ENCODE assay signal across 27 cellular contexts in genomic region chr12:54395545-54395944, GRCh38. TPM values are rescaled to one million over a fixed set of nuclear protein-coding genes. Genes with fewer than 3 reads are reported as not detected.
DNase-seq lines count a peak whose midpoint lies in the region; ATAC-seq and TF ChIP-seq lines count a peak whose summit lies in the region.
"Had no signal": no experiment of that assay in that cellular context is flagged by ENCODE, and none has a peak within 500 bp of the region (broad histone marks: within the 10 kb centered on the region; RNA-seq: fewer than 3 reads in every experiment).

No MANE protein-coding gene starts in this region.

- TF ChIP-seq CTCF in A673 (conservative IDR thresholded peaks at IDR 0.05; ENCODE audit: low read depth, low read length) (no peak), PC-3 (conservative IDR thresholded peaks at IDR 0.05; ENCODE audit: low read depth, low read length) (no peak), nephron progenitor cell (IDR thresholded peaks at IDR 0.05) (no peak)

- H3K4me1 Mint-ChIP-seq in dendritic cell treated with granulocyte-macrophage colony-stimulating factor and Interleukin-4, amounts not matched to agents 40 ng/mL and 50 ng/mL, for 4 days (ENCODE audit: low read depth) = peaks cover 83% of the 10 kb centered on the region
- peaks cover 50% of the 10 kb centered on the region for H3K4me1 Mint-ChIP-seq in nephron progenitor cell
- H3K4me1 Mint-ChIP-seq in activated T-helper 17 cell treated with anti-CD3 and anti-CD28 coated beads, Interleukin-2, amount 50 U/mL, for 72 hours = peaks cover 23% of the 10 kb centered on the region

- H2AFZ ChIP-seq in PC-3 (ENCODE audit: low read length) = no peak overlapping the region
- H2AFZ ChIP-seq: GM23338 had no signal

- CTCF ChIA-PET in A673 (lab: Charles Lee) = interaction anchor here (0.7 kb wide), 1 partner anchor 16 kb away, joined by 4 read pairs; no protein-coding TSS in a partner anchor
- CTCF ChIA-PET in PC-3 (lab: Charles Lee) = interaction anchor here (0.5 kb wide), 1 partner anchor 25 kb away, joined by 11 read pairs; no protein-coding TSS in a partner anchor

- H3K4me3 ChIP-seq in A673 (ENCODE audit: low read depth, low read length, poor library complexity, severe bottlenecking) (no peak overlapping the region), PC-3 (ENCODE audit: low read length) (no peak overlapping the region)
- H3K4me3 ChIP-seq: BLaER1, GM23338, SK-N-MC had no signal

- H3K9me2 ChIP-seq in PC-3 (replicated peaks; ENCODE audit: low read length) = no peaks in the 10 kb centered on the region

- no peak overlapping the region for H3K9ac ChIP-seq in PC-3 (ENCODE audit: low read length)

- H3K27ac ChIP-seq in A673 (ENCODE audit: low read depth, low read length, poor library complexity, severe bottlenecking) = no peak overlapping the region
- no peak overlapping the region for H3K27ac ChIP-seq in PC-3 (ENCODE audit: low read length)
- H3K27ac ChIP-seq: BLaER1, SK-N-MC had no signal

- H3K9me3 Mint-ChIP-seq in dendritic cell treated with granulocyte-macrophage colony-stimulating factor and Interleukin-4, amounts not matched to agents 40 ng/mL and 50 ng/mL, for 4 days = no peaks in the 10 kb centered on the region
- no peaks in the 10 kb centered on the region for H3K9me3 Mint-ChIP-seq in nephron progenitor cell
- H3K9me3 Mint-ChIP-seq in activated T-helper 17 cell treated with anti-CD3 and anti-CD28 coated beads, Interleukin-2, amount 50 U/mL, for 72 hours = no peaks in the 10 kb centered on the region
- H3K9me3 Mint-ChIP-seq: CD4-positive, alpha-beta memory T cell; GM23338 had no signal

- no peaks in the 10 kb centered on the region for H3K9me3 ChIP-seq in A673 (ENCODE audit: low read depth, low read length, poor library complexity, severe bottlenecking)
- H3K9me3 ChIP-seq in PC-3 (ENCODE audit: low read length) = no peaks in the 10 kb centered on the region
- H3K9me3 ChIP-seq: BLaER1 had no signal

- intact Hi-C loops in A673 (cut with micrococcal nuclease; ENCODE audit: unreplicated experiment) (no loop called here), PC-3 (cut with micrococcal nuclease) (no loop called here)
- intact Hi-C loops in dendritic cell treated with granulocyte-macrophage colony-stimulating factor and Interleukin-4, amounts not matched to agents 40 ng/mL and 50 ng/mL, for 4 days (cut with micrococcal nuclease) = loop anchor here (10.0 kb wide), 1 partner anchor 99 kb away; the partner anchor contains the start of gene NCKAP1L

- H3K27me3 ChIP-seq in A673 (replicated peaks; ENCODE audit: insufficient read depth, low read depth, low read length, poor library complexity) (no peaks in the 10 kb centered on the region), PC-3 (ENCODE audit: low read length) (no peaks in the 10 kb centered on the region)
- H3K27me3 ChIP-seq: BLaER1 had no signal

- peaks cover 84% of the 10 kb centered on the region for H3K36me3 Mint-ChIP-seq in dendritic cell treated with granulocyte-macrophage colony-stimulating factor and Interleukin-4, amounts not matched to agents 40 ng/mL and 50 ng/mL, for 4 days (ENCODE audit: low read depth)
- peaks cover 50% of the 10 kb centered on the region for H3K36me3 Mint-ChIP-seq in nephron progenitor cell (ENCODE audit: low read depth)
- H3K36me3 Mint-ChIP-seq in activated T-helper 17 cell treated with anti-CD3 and anti-CD28 coated beads, Interleukin-2, amount 50 U/mL, for 72 hours (ENCODE audit: low read depth) = peaks cover 71% of the 10 kb centered on the region

- no peak overlapping the region for H3K4me2 ChIP-seq in PC-3 (ENCODE audit: low read length)
- H3K4me2 ChIP-seq: BLaER1, GM23338 had no signal

- H3K4me3 Mint-ChIP-seq in dendritic cell treated with granulocyte-macrophage colony-stimulating factor and Interleukin-4, amounts not matched to agents 40 ng/mL and 50 ng/mL, for 4 days = no peak overlapping the region
- H3K4me3 Mint-ChIP-seq in nephron progenitor cell = no peak overlapping the region
- no peak overlapping the region for H3K4me3 Mint-ChIP-seq in activated T-helper 17 cell treated with anti-CD3 and anti-CD28 coated beads, Interleukin-2, amount 50 U/mL, for 72 hours
- H3K4me3 Mint-ChIP-seq: GM23338 had no signal

- peaks cover 59% of the 10 kb centered on the region for H3K36me3 ChIP-seq in A673 (ENCODE audit: insufficient read depth, low read length, poor library complexity, severe bottlenecking)
- H3K36me3 ChIP-seq in PC-3 (ENCODE audit: low read depth, low read length) = peaks cover 14% of the 10 kb centered on the region; the same call in 1 of the 2 replicates

- H3K27ac Mint-ChIP-seq in dendritic cell treated with granulocyte-macrophage colony-stimulating factor and Interleukin-4, amounts not matched to agents 40 ng/mL and 50 ng/mL, for 4 days = peak overlapping the region; percentile 77
- H3K27ac Mint-ChIP-seq in nephron progenitor cell = peak overlapping the region; percentile 25
- H3K27ac Mint-ChIP-seq in activated T-helper 17 cell treated with anti-CD3 and anti-CD28 coated beads, Interleukin-2, amount 50 U/mL, for 72 hours = no peak overlapping the region
- H3K27ac Mint-ChIP-seq: GM23338 had no signal

- TSS peak; percentile 41 for BruUV-seq in A673 (replicated peaks; lab: Mats Ljungman, UMichigan)
- TSS peak; percentile 26 for BruUV-seq in PC-3 (replicated peaks; lab: Mats Ljungman, UMichigan)

- H3K27me3 Mint-ChIP-seq in dendritic cell treated with granulocyte-macrophage colony-stimulating factor and Interleukin-4, amounts not matched to agents 40 ng/mL and 50 ng/mL, for 4 days = no peaks in the 10 kb centered on the region
- peaks cover 2% of the 10 kb centered on the region for H3K27me3 Mint-ChIP-seq in nephron progenitor cell (ENCODE audit: low read depth, poor library complexity)
- no peaks in the 10 kb centered on the region for H3K27me3 Mint-ChIP-seq in activated T-helper 17 cell treated with anti-CD3 and anti-CD28 coated beads, Interleukin-2, amount 50 U/mL, for 72 hours
- H3K27me3 Mint-ChIP-seq: CD4-positive, alpha-beta memory T cell had no signal

- H4K20me1 ChIP-seq in PC-3 (ENCODE audit: low read length) = no peaks in the 10 kb centered on the region

- H3K4me1 ChIP-seq in A673 (ENCODE audit: insufficient read depth, low read length, poor library complexity, severe bottlenecking) (peaks cover 14% of the 10 kb centered on the region), PC-3 (ENCODE audit: insufficient read depth, low read length) (no peaks in the 10 kb centered on the region)

- DNase-seq in A673 (ENCODE audit: low spot score) (no peak), PC-3 (no peak), nephron progenitor cell (no peak), T-helper 9 cell (no peak), DMS114 treated with DMSO at 0.1 percent for 48 hours (lab: John Stamatoyannopoulos, UW; ENCODE audit: unreplicated experiment) (no peak), NCI-H82 treated with DMSO at 0.1 percent for 48 hours (lab: John Stamatoyannopoulos, UW; ENCODE audit: unreplicated experiment) (no peak)
- DNase-seq: 8988T, COR-L47, DMS79 treated with DMSO at 0.1 percent for 48 hours, GF-D8, HCEC 1CT, Kasumi-1, MV-4-11, NCI-H1105, NCI-H146, NCI-H1930, NCI-H524 treated with DMSO at 0.1 percent for 48 hours, NCI-H774, SIG-M5 had no signal

- H3F3A ChIP-seq in PC-3 (ENCODE audit: low read length, unreplicated experiment) = no peaks in the 10 kb centered on the region

- POLR2A ChIA-PET in A673 (lab: Charles Lee; ENCODE audit: low non-redundant PET) = no interaction called here
- POLR2A ChIA-PET in PC-3 (lab: Charles Lee; ENCODE audit: unreplicated experiment) = no interaction called here

- ATAC-seq in PC-3 = no peak
- no peak for ATAC-seq in activated T-helper 17 cell treated with anti-CD3 and anti-CD28 coated beads, Interleukin-2, amount 50 U/mL, for 72 hours (replicated peaks)
- ATAC-seq: GM23338 had no signal

- no peaks in the 10 kb centered on the region for H3K79me2 ChIP-seq in PC-3 (ENCODE audit: low read length)

RNA-seq across cellular contexts. Expression of gene ZNF385A, which starts 11.0 kb away (rescaled TPM):
- total RNA-seq in A673 (2021) (17.5 and 26.8 TPM in 2 replicates), PC-3 (2014; rRNA removed) (1.8 and 5.0 TPM in 2 replicates)
- 1 to 10 TPM in 1 of 2 donors, under 1 TPM in 1; 0.48 to 2.6 TPM for total RNA-seq in activated T-helper 17 cell treated with anti-CD3 and anti-CD28 coated beads, Interleukin-2, amount 50 U/mL, for 72 hours

RNA-seq across cellular contexts. Expression of gene ITGA5, which starts 23.5 kb away (rescaled TPM):
- total RNA-seq in A673 (2021) (96.8 and 108 TPM in 2 replicates), PC-3 (2014; rRNA removed) (35.9 and 38.2 TPM in 2 replicates)
- total RNA-seq in activated T-helper 17 cell treated with anti-CD3 and anti-CD28 coated beads, Interleukin-2, amount 50 U/mL, for 72 hours = 100 to 1,000 TPM in 1 of 2 donors, 10 to 100 TPM in 1; 29.9 to 211 TPM
- total RNA-seq: HT-29 had no signal

RNA-seq across cellular contexts. Expression of gene GPR84, which starts 31.3 kb away (rescaled TPM):
- not detected in 2 replicates for total RNA-seq in A673 (2021)
- total RNA-seq in PC-3 (2014; rRNA removed) = not detected in 2 replicates
- 1 to 10 TPM in 1 of 2 donors, under 1 TPM in 1; 0.24 to 2.2 TPM for total RNA-seq in activated T-helper 17 cell treated with anti-CD3 and anti-CD28 coated beads, Interleukin-2, amount 50 U/mL, for 72 hours
- total RNA-seq: GM23338, HT-29, M059J had no signal
